In the genomic region with DNA sequence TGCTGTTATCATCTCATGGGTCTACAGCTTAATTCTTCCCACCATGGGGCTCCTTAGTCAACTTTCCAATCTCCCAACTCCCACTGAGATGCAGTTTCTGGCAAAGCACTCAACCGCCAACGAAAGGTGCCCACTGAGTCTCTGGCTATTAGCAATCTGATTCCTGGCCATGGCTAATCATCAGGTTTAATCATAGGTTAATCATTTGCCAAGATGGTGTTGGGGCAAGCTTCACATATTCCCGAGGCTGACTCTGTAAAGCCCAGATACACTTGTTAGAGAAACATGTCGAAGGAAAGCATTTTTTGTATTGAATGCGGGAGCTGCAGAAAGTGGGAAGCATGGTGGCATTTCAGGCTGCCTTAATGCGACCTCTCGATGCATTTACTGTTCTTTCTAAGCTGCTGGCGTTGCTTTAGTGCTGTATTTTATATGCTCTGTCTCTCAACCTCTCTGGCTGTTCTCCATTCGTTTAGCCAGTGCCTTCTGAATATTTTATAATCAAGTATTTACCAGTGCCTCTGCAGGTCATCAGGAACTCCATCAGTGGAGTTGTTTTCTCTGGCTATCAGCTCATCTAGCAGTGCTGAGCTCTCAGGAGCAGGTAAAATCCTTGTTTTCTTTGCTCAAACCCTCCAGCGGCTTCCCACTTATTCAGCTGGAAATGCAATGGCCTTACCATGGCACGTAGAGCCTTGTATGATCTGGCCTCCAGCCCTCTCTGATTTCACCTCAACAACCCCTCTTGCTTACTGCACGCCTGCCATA, we compare ENCODE assay signal across 19 cellular contexts.
DNase-seq lines count a peak whose midpoint lies in the region; ATAC-seq, FAIRE-seq and TF ChIP-seq lines count a peak whose summit lies in the region.
"Had no signal": no experiment of that assay in that cellular context is flagged by ENCODE, and none has a peak within 500 bp of the region (broad histone marks: within the 10 kb centered on the region; RNA-seq: fewer than 3 reads in every experiment).

No MANE protein-coding gene starts in this region.

- H2AK5ac ChIP-seq in mesenchymal stem cell (ENCODE audit: low read length, severe bottlenecking): no peak overlapping the region

- H3K27me3 ChIP-seq in K562 (ENCODE audit: control insufficient read depth in 2 of 2, insufficient read depth in 2 of 2, low read length in 2 of 2) (peaks cover 50 to 66% of the 10 kb centered on the region in 2 experiments), kidney epithelial cell (ENCODE audit: control insufficient read depth, insufficient read depth, low read length) (no peaks in the 10 kb centered on the region), mesenchymal stem cell (ENCODE audit: control insufficient read depth in 1 of 2, insufficient read depth in 1 of 2, low read length in 2 of 2) (no peaks in the 10 kb centered on the region), MM.1S (replicated peaks; ENCODE audit: insufficient read depth, low read length) (no peaks in the 10 kb centered on the region)
- H3K27me3 ChIP-seq: BLaER1 had no signal

- ATAC-seq in K562: no peak
- no peak for ATAC-seq in stimulated activated effector memory CD8-positive, alpha-beta T cell treated with anti-CD3 and anti-CD28 coated beads, Interleukin-12 subunit alpha, Interleukin-12 subunit beta, amount 100 ng/mL, for 72 hours
- no peak for ATAC-seq in GM21737 (IDR thresholded peaks at IDR 0.05; ENCODE audit: unreplicated experiment)

- H3K79me2 ChIP-seq in K562 (ENCODE audit: control insufficient read depth, insufficient read depth, low read length): no peaks in the 10 kb centered on the region
- no peaks in the 10 kb centered on the region for H3K79me2 ChIP-seq in MM.1S (ENCODE audit: low read length)

- no peak overlapping the region for H4K91ac ChIP-seq in mesenchymal stem cell (ENCODE audit: low read length)

- H3K4me1 Mint-ChIP-seq in stimulated activated effector memory CD8-positive, alpha-beta T cell treated with anti-CD3 and anti-CD28 coated beads, Interleukin-12 subunit alpha, Interleukin-12 subunit beta, amount 100 ng/mL, for 72 hours: no peaks in the 10 kb centered on the region
- H3K4me1 Mint-ChIP-seq: CD4-positive, alpha-beta memory T cell had no signal

- H3K27ac ChIP-seq in K562 (ENCODE audit: extremely low read depth, low read depth, low read length): no peak overlapping the region
- H3K27ac ChIP-seq in mesenchymal stem cell (ENCODE audit: low read length, poor library complexity, severe bottlenecking): no peak overlapping the region
- H3K27ac ChIP-seq in MM.1S (ENCODE audit: low read length): no peak overlapping the region
- H3K27ac ChIP-seq: BLaER1 had no signal

- no peak overlapping the region for H3K14ac ChIP-seq in mesenchymal stem cell (ENCODE audit: low read length in 2 of 2)

- TF ChIP-seq CTCF in K562 (IDR thresholded peaks at IDR 0.05 in 2 of 3, conservative IDR thresholded peaks at IDR 0.05 in 1 of 3; ENCODE audit: insufficient read depth in 2 of 3, low read depth in 1 of 3, low read length in 3 of 3) (no peak), kidney epithelial cell (IDR thresholded peaks at IDR 0.05; ENCODE audit: insufficient read depth, low read length, poor library complexity, severe bottlenecking) (no peak), MM.1S (IDR thresholded peaks at IDR 0.05; ENCODE audit: low read length) (no peak)

- POLR2A ChIA-PET in K562 (lab: Yijun Ruan, JAX): interaction anchor here (0.7 to 1.2 kb wide), 4 partner anchors 9 to 604 kb away, joined by 3 to 4 read pairs (median 4); no protein-coding TSS in a partner anchor

- under 1% methylated on average over 12 of the region's 12 CpGs for WGBS in K562 (ENCODE audit: insufficient coverage, low coverage, missing lambda C conversion rate)
- WGBS in mesenchymal stem cell: 83% methylated on average over 12 of the region's 12 CpGs

- H2AFZ ChIP-seq in K562 (ENCODE audit: low read depth, low read length) (no peak overlapping the region), mesenchymal stem cell (ENCODE audit: low read depth, low read length) (no peak overlapping the region), MM.1S (ENCODE audit: low read length) (no peak overlapping the region)

- no TSS peak for BruUV-seq in K562 (replicated peaks; lab: Mats Ljungman, UMichigan)

- H3K9me3 Mint-ChIP-seq in stimulated activated effector memory CD8-positive, alpha-beta T cell treated with anti-CD3 and anti-CD28 coated beads, Interleukin-12 subunit alpha, Interleukin-12 subunit beta, amount 100 ng/mL, for 72 hours: no peaks in the 10 kb centered on the region
- H3K9me3 Mint-ChIP-seq: CD4-positive, alpha-beta memory T cell had no signal

- no peak overlapping the region for H2BK120ac ChIP-seq in mesenchymal stem cell (ENCODE audit: low read depth, low read length)

- no peaks in the 10 kb centered on the region for H3F3A ChIP-seq in MM.1S (ENCODE audit: insufficient read depth, low read length)

- H3K36me3 Mint-ChIP-seq in stimulated activated effector memory CD8-positive, alpha-beta T cell treated with anti-CD3 and anti-CD28 coated beads, Interleukin-12 subunit alpha, Interleukin-12 subunit beta, amount 100 ng/mL, for 72 hours: no peaks in the 10 kb centered on the region
- H3K36me3 Mint-ChIP-seq: CD14-positive monocyte; CD4-positive, alpha-beta memory T cell had no signal

- TF ChIP-seq POLR2A in K562 (conservative IDR thresholded peaks at IDR 0.05): no peak

- no peaks in the 10 kb centered on the region for H3K9me1 ChIP-seq in K562 (ENCODE audit: control insufficient read depth, insufficient read depth, low read length)

- no peaks in the 10 kb centered on the region for H3K79me1 ChIP-seq in mesenchymal stem cell (replicated peaks; ENCODE audit: low read length, poor library complexity, severe bottlenecking)

- no peak for FAIRE-seq in K562 (lab: Jason Lieb, UNC)
- FAIRE-seq: GM12892, GM18507, H1 had no signal

- H4K20me1 ChIP-seq in K562 (replicated peaks; ENCODE audit: control insufficient read depth, insufficient read depth, low read length) (no peaks in the 10 kb centered on the region), MM.1S (ENCODE audit: insufficient read depth, low read length) (no peaks in the 10 kb centered on the region)
- H4K20me1 ChIP-seq: BLaER1 had no signal

- intact Hi-C loops in K562 (cut with micrococcal nuclease): no loop called here

- H3K9me3 ChIP-seq in K562 (replicated peaks; ENCODE audit: control insufficient read depth, insufficient read depth, low read depth, low read length) (no peaks in the 10 kb centered on the region), mesenchymal stem cell (ENCODE audit: control insufficient read depth, low read length) (no peaks in the 10 kb centered on the region), MM.1S (replicated peaks; ENCODE audit: insufficient read depth, low read length) (no peaks in the 10 kb centered on the region)
- H3K9me3 ChIP-seq: BLaER1, HAP-1 had no signal

- no peak for TF ChIP-seq RAD21 in K562 (CRISPR knock-in tag; conservative IDR thresholded peaks at IDR 0.05 in 1 of 2, IDR thresholded peaks at IDR 0.05 in 1 of 2)

- no peak overlapping the region for H4K8ac ChIP-seq in mesenchymal stem cell (ENCODE audit: low read length)

- H3K4me2 ChIP-seq in K562 (ENCODE audit: insufficient read depth, low read length) (no peak overlapping the region), mesenchymal stem cell (ENCODE audit: low read length, poor library complexity, severe bottlenecking) (peak overlapping the region; percentile 33), MM.1S (ENCODE audit: low read depth, low read length) (no peak overlapping the region)
- H3K4me2 ChIP-seq: BLaER1 had no signal

- no peak overlapping the region for H2BK12ac ChIP-seq in mesenchymal stem cell (ENCODE audit: low read length in 2 of 2)

- H3K4me1 ChIP-seq in K562 (replicated peaks in 1 of 2; ENCODE audit: control insufficient read depth in 2 of 2, insufficient read depth in 2 of 2, low read length in 2 of 2): no peaks in the 10 kb centered on the region
- H3K4me1 ChIP-seq in mesenchymal stem cell (ENCODE audit: control insufficient read depth, insufficient read depth, low read depth, low read length): peaks cover 3% of the 10 kb centered on the region
- no peaks in the 10 kb centered on the region for H3K4me1 ChIP-seq in MM.1S (ENCODE audit: low read length)
- H3K4me1 ChIP-seq: HAP-1 had no signal

- no peak overlapping the region for H3K18ac ChIP-seq in mesenchymal stem cell (ENCODE audit: low read depth in 1 of 2, low read length in 2 of 2)

- no peaks in the 10 kb centered on the region for H3K9me2 ChIP-seq in MM.1S (replicated peaks; ENCODE audit: insufficient read depth, low read length)

- no peak overlapping the region for H3K4me3 Mint-ChIP-seq in stimulated activated effector memory CD8-positive, alpha-beta T cell treated with anti-CD3 and anti-CD28 coated beads, Interleukin-12 subunit alpha, Interleukin-12 subunit beta, amount 100 ng/mL, for 72 hours
- H3K4me3 Mint-ChIP-seq: CD14-positive monocyte had no signal

- no peak overlapping the region for H3K4ac ChIP-seq in mesenchymal stem cell (ENCODE audit: low read depth in 1 of 2, low read length in 2 of 2)

- no peak overlapping the region for H3K4me3 ChIP-seq in K562
- H3K4me3 ChIP-seq in kidney epithelial cell (ENCODE audit: low read depth, low read length): no peak overlapping the region
- no peak overlapping the region for H3K4me3 ChIP-seq in mesenchymal stem cell (ENCODE audit: insufficient read depth in 1 of 2, low read depth in 1 of 2, low read length in 2 of 2)
- no peak overlapping the region for H3K4me3 ChIP-seq in MM.1S (ENCODE audit: low read length)
- H3K4me3 ChIP-seq: BLaER1, HAP-1 had no signal

- no peak overlapping the region for H3K9ac ChIP-seq in K562 (ENCODE audit: insufficient read depth in 1 of 2, low read depth in 2 of 2, low read length in 2 of 2)
- H3K9ac ChIP-seq in mesenchymal stem cell (ENCODE audit: low read length): no peak overlapping the region
- no peak overlapping the region for H3K9ac ChIP-seq in MM.1S (ENCODE audit: low read length)
- H3K9ac ChIP-seq: BLaER1 had no signal

- in situ Hi-C loops in K562 (cut with MboI): no loop called here

- H3K27ac Mint-ChIP-seq in stimulated activated effector memory CD8-positive, alpha-beta T cell treated with anti-CD3 and anti-CD28 coated beads, Interleukin-12 subunit alpha, Interleukin-12 subunit beta, amount 100 ng/mL, for 72 hours: no peak overlapping the region
- H3K27ac Mint-ChIP-seq: CD14-positive monocyte had no signal

- H2BK5ac ChIP-seq in mesenchymal stem cell (ENCODE audit: low read depth, low read length, poor library complexity, severe bottlenecking): no peak overlapping the region

- no peak for TF ChIP-seq EP300 in K562 (IDR thresholded peaks at IDR 0.05; ENCODE audit: low read length)

- H2BK15ac ChIP-seq in mesenchymal stem cell (ENCODE audit: low read depth, poor library complexity, severe bottlenecking): no peak overlapping the region

- no peak overlapping the region for H3K23ac ChIP-seq in mesenchymal stem cell (ENCODE audit: low read length in 2 of 2)

- DNase-seq in K562 (ENCODE audit: extremely low read depth in 1 of 4, low spot score in 3 of 4): no peak
- DNase-seq in kidney epithelial cell (ENCODE audit: low read depth): peak; percentile 68
- DNase-seq in mesenchymal stem cell: no peak
- DNase-seq in renal cortical epithelial cell (ENCODE audit: low read depth): peak; percentile 95
- no peak for DNase-seq in ureter (ENCODE audit: low spot score)
- no peak for DNase-seq in stimulated activated effector memory CD8-positive, alpha-beta T cell treated with anti-CD3 and anti-CD28 coated beads, Interleukin-12 subunit alpha, Interleukin-12 subunit beta, amount 100 ng/mL, for 72 hours (ENCODE audit: low spot score in 2 of 2)
- DNase-seq in MM.1S: no peak
- DNase-seq: 8988T; CD4-positive, alpha-beta memory T cell; DMS153; DMS79; GDM1 had no signal

- CTCF ChIA-PET in K562 (lab: Yijun Ruan, JAX; ENCODE audit: low intra/inter-chr PET ratio): no interaction called here

- H3K36me3 ChIP-seq in K562 (ENCODE audit: control insufficient read depth, insufficient read depth, low read length) (no peaks in the 10 kb centered on the region), kidney epithelial cell (ENCODE audit: control insufficient read depth, insufficient read depth, low read length) (no peaks in the 10 kb centered on the region), mesenchymal stem cell (ENCODE audit: control insufficient read depth in 1 of 2, insufficient read depth in 2 of 2, low read depth in 1 of 2, low read length in 2 of 2) (no peaks in the 10 kb centered on the region), MM.1S (replicated peaks; ENCODE audit: insufficient read depth, low read length) (no peaks in the 10 kb centered on the region)
- H3K36me3 ChIP-seq: BLaER1, HAP-1 had no signal

Comparison
In these comparisons a context has a peak if more than half of its experiments do, and no peak if none do; other contexts are left out.
1. DNase-seq: peak in kidney epithelial cell (single experiment) and renal cortical epithelial cell (single experiment); none in K562 (0 of 4), mesenchymal stem cell (single experiment), ureter (single experiment), stimulated activated effector memory CD8-positive, alpha-beta T cell treated with anti-CD3 and anti-CD28 coated beads, Interleukin-12 subunit alpha, Interleukin-12 subunit beta, amount 100 ng/mL, for 72 hours (0 of 2) and MM.1S (single experiment).